Comparison of ENCODE assay signal across 19 cellular contexts in genomic region chr1:228349701-228350171, GRCh38. TPM values are rescaled to one million over a fixed set of nuclear protein-coding genes. Genes with fewer than 3 reads are reported as not detected.
A peak's percentile ranks its signal among the peaks of the same experiment; 100 is the strongest.
DNase-seq lines count a peak whose midpoint lies in the region; ATAC-seq and TF ChIP-seq lines count a peak whose summit lies in the region.
"Had no signal": no experiment of that assay in that cellular context is flagged by ENCODE, and none has a peak within 500 bp of the region (broad histone marks: within the 10 kb centered on the region; RNA-seq: fewer than 3 reads in every experiment).

No MANE protein-coding gene starts in this region.

- no peak for TF ChIP-seq CTCF in natural killer cell (IDR thresholded peaks at IDR 0.05)
- TF ChIP-seq CTCF in left ventricle myocardium inferior (IDR thresholded peaks at IDR 0.05; ENCODE audit: borderline replicate concordance): no peak
- TF ChIP-seq CTCF in ovary (IDR thresholded peaks at IDR 0.05): no peak

- H3K27ac Mint-ChIP-seq in natural killer cell treated with Interleukin-12 subunit alpha and Interleukin-12 subunit beta and Interleukin-15 and Interleukin-18, amount 100 ng/mL, for 72 hours: no peak overlapping the region
- no peak overlapping the region for H3K27ac Mint-ChIP-seq in natural killer cell
- H3K27ac Mint-ChIP-seq: activated CD4-positive, alpha-beta T cell treated with anti-CD3 and anti-CD28 coated beads, Interleukin-2, amount 10 ng/mL, durations not matched to agents 24 days and 14 days; dendritic cell treated with granulocyte-macrophage colony-stimulating factor and Interleukin-4, amounts not matched to agents 40 ng/mL and 50 ng/mL, for 4 days; HFFc6 had no signal

- H3K27me3 ChIP-seq in left ventricle myocardium inferior (ENCODE audit: low read depth): no peaks in the 10 kb centered on the region
- H3K27me3 ChIP-seq in ovary: no peaks in the 10 kb centered on the region
- no peaks in the 10 kb centered on the region for H3K27me3 ChIP-seq in Karpas-422 (ENCODE audit: low read length)
- H3K27me3 ChIP-seq: neural progenitor cell, upper lobe of right lung had no signal

- peak; percentile 51 for DNase-seq in natural killer cell treated with Interleukin-12 subunit alpha and Interleukin-12 subunit beta and Interleukin-15 and Interleukin-18, amount 100 ng/mL, for 72 hours (ENCODE audit: low spot score)
- DNase-seq in natural killer cell (no peak), left ventricle myocardium inferior (peak; percentile 7), ovary (peak; percentile 5 to 21 (median 10)), Karpas-422 (no peak), NCI-H2227 treated with DMSO at 0.1 percent for 48 hours (lab: John Stamatoyannopoulos, UW) (no peak)
- DNase-seq: activated CD4-positive, alpha-beta T cell treated with anti-CD3 and anti-CD28 coated beads, Interleukin-2, amount 10 ng/mL, durations not matched to agents 24 days and 14 days; activated gamma-delta T cell; amniotic stem cell; HFFc6; NCI-H187 treated with DMSO at 0.1 percent for 48 hours; NCI-H82; SIG-M5; upper lobe of right lung had no signal

- H3K27ac ChIP-seq in left ventricle myocardium inferior (replicated peaks) (peak overlapping the region; percentile 23), ovary (no peak overlapping the region), Karpas-422 (ENCODE audit: low read length) (no peak overlapping the region)
- H3K27ac ChIP-seq: C4-2B, KMS-11, neural progenitor cell, upper lobe of right lung had no signal

- no peaks in the 10 kb centered on the region for H3K4me1 Mint-ChIP-seq in natural killer cell treated with Interleukin-12 subunit alpha and Interleukin-12 subunit beta and Interleukin-15 and Interleukin-18, amount 100 ng/mL, for 72 hours (ENCODE audit: low read depth in 2 of 2)
- H3K4me1 Mint-ChIP-seq in natural killer cell: no peaks in the 10 kb centered on the region
- H3K4me1 Mint-ChIP-seq: activated CD4-positive, alpha-beta T cell treated with anti-CD3 and anti-CD28 coated beads, Interleukin-2, amount 10 ng/mL, durations not matched to agents 24 days and 14 days had no signal

- no peaks in the 10 kb centered on the region for H3K36me3 Mint-ChIP-seq in natural killer cell treated with Interleukin-12 subunit alpha and Interleukin-12 subunit beta and Interleukin-15 and Interleukin-18, amount 100 ng/mL, for 72 hours
- no peaks in the 10 kb centered on the region for H3K36me3 Mint-ChIP-seq in natural killer cell
- H3K36me3 Mint-ChIP-seq: neural progenitor cell had no signal

- peaks cover 27% of the 10 kb centered on the region for H3K4me1 ChIP-seq in left ventricle myocardium inferior
- no peaks in the 10 kb centered on the region for H3K4me1 ChIP-seq in ovary (ENCODE audit: insufficient read depth)
- H3K4me1 ChIP-seq in Karpas-422 (ENCODE audit: low read length): no peaks in the 10 kb centered on the region
- H3K4me1 ChIP-seq: neural progenitor cell, upper lobe of right lung had no signal

- no peak for ATAC-seq in natural killer cell treated with Interleukin-12 subunit alpha and Interleukin-12 subunit beta and Interleukin-15 and Interleukin-18, amount 100 ng/mL, for 72 hours
- ATAC-seq in natural killer cell: no peak
- no peak for ATAC-seq in SK-N-SH treated with all-trans-retinoic acid at 6 μM for 48 hours
- ATAC-seq: upper lobe of right lung had no signal

- no peaks in the 10 kb centered on the region for H3K27me3 Mint-ChIP-seq in natural killer cell treated with Interleukin-12 subunit alpha and Interleukin-12 subunit beta and Interleukin-15 and Interleukin-18, amount 100 ng/mL, for 72 hours
- H3K27me3 Mint-ChIP-seq in natural killer cell (ENCODE audit: low read depth in 2 of 2): no peaks in the 10 kb centered on the region
- H3K27me3 Mint-ChIP-seq: activated CD4-positive, alpha-beta T cell treated with anti-CD3 and anti-CD28 coated beads, Interleukin-2, amount 10 ng/mL, durations not matched to agents 24 days and 14 days; dendritic cell treated with granulocyte-macrophage colony-stimulating factor and Interleukin-4, amounts not matched to agents 40 ng/mL and 50 ng/mL, for 4 days had no signal

- TF ChIP-seq EP300 in ovary (IDR thresholded peaks at IDR 0.05): no peak

- H3K4me3 ChIP-seq in left ventricle myocardium inferior (no peak overlapping the region), ovary (no peak overlapping the region), Karpas-422 (ENCODE audit: low read length) (no peak overlapping the region)
- H3K4me3 ChIP-seq: neural progenitor cell, upper lobe of right lung had no signal

- peaks cover 47% of the 10 kb centered on the region for H3K36me3 ChIP-seq in left ventricle myocardium inferior
- no peaks in the 10 kb centered on the region for H3K36me3 ChIP-seq in ovary
- no peaks in the 10 kb centered on the region for H3K36me3 ChIP-seq in Karpas-422 (ENCODE audit: insufficient read depth, low read length)
- H3K36me3 ChIP-seq: neural progenitor cell, upper lobe of right lung had no signal

- H3K9me3 ChIP-seq in left ventricle myocardium inferior (replicated peaks): no peaks in the 10 kb centered on the region
- no peaks in the 10 kb centered on the region for H3K9me3 ChIP-seq in ovary
- H3K9me3 ChIP-seq in Karpas-422 (ENCODE audit: low read length): no peaks in the 10 kb centered on the region
- H3K9me3 ChIP-seq: upper lobe of right lung had no signal

- H3K9me2 ChIP-seq in Karpas-422 (replicated peaks; ENCODE audit: insufficient read depth, low read length): no peaks in the 10 kb centered on the region

- H3K9ac ChIP-seq in Karpas-422 (ENCODE audit: low read length): no peak overlapping the region
- H3K9ac ChIP-seq: KMS-11, neural progenitor cell had no signal

- no peaks in the 10 kb centered on the region for H3K9me3 Mint-ChIP-seq in natural killer cell treated with Interleukin-12 subunit alpha and Interleukin-12 subunit beta and Interleukin-15 and Interleukin-18, amount 100 ng/mL, for 72 hours
- no peaks in the 10 kb centered on the region for H3K9me3 Mint-ChIP-seq in natural killer cell
- H3K9me3 Mint-ChIP-seq: activated CD4-positive, alpha-beta T cell treated with anti-CD3 and anti-CD28 coated beads, Interleukin-2, amount 10 ng/mL, durations not matched to agents 24 days and 14 days; dendritic cell treated with granulocyte-macrophage colony-stimulating factor and Interleukin-4, amounts not matched to agents 40 ng/mL and 50 ng/mL, for 4 days; neural progenitor cell had no signal

- intact Hi-C loops in natural killer cell (cut with micrococcal nuclease): no loop called here
- intact Hi-C loops in left ventricle myocardium inferior (cut with micrococcal nuclease): no loop called here
- intact Hi-C loops in ovary (cut with DNase I): no loop called here

- no peaks in the 10 kb centered on the region for H3K79me2 ChIP-seq in Karpas-422 (ENCODE audit: low read length)

- no peak overlapping the region for H3K4me2 ChIP-seq in Karpas-422 (ENCODE audit: low read depth, low read length, poor library complexity, severe bottlenecking)
- H3K4me2 ChIP-seq: KMS-11, neural progenitor cell had no signal

- 85 to 91% (median 89%) methylated on average over 14 to 15 of the region's 15 CpGs for WGBS in ovary, 3 donors

- H3K4me3 Mint-ChIP-seq in natural killer cell treated with Interleukin-12 subunit alpha and Interleukin-12 subunit beta and Interleukin-15 and Interleukin-18, amount 100 ng/mL, for 72 hours: no peak overlapping the region
- H3K4me3 Mint-ChIP-seq in natural killer cell: no peak overlapping the region
- H3K4me3 Mint-ChIP-seq: activated CD4-positive, alpha-beta T cell treated with anti-CD3 and anti-CD28 coated beads, Interleukin-2, amount 10 ng/mL, durations not matched to agents 24 days and 14 days; dendritic cell treated with granulocyte-macrophage colony-stimulating factor and Interleukin-4, amounts not matched to agents 40 ng/mL and 50 ng/mL, for 4 days; HFFc6; neural progenitor cell had no signal

- no peak for TF ChIP-seq POLR2A in ovary (IDR thresholded peaks at IDR 0.05)

- H2AFZ ChIP-seq in Karpas-422 (ENCODE audit: low read length): no peak overlapping the region
- H2AFZ ChIP-seq: neural progenitor cell had no signal

- H4K20me1 ChIP-seq in Karpas-422 (ENCODE audit: insufficient read depth, low read depth, low read length): no peaks in the 10 kb centered on the region

TF ChIP-seq in SK-N-SH treated with all-trans-retinoic acid at 6 μM for 48 hours, 23 proteins besides CTCF, POLR2A, EP300 and RAD21:
- no peak for TF ChIP-seq POU6F1 (CRISPR knock-in tag; IDR thresholded peaks at IDR 0.05; ENCODE audit: borderline replicate concordance, low read depth)
- TF ChIP-seq ZNF70 (CRISPR knock-in tag; IDR thresholded peaks at IDR 0.05): no peak
- TF ChIP-seq TCF4 (CRISPR knock-in tag; IDR thresholded peaks at IDR 0.05; ENCODE audit: borderline replicate concordance): no peak
- TF ChIP-seq CSDC2 (CRISPR knock-in tag; IDR thresholded peaks at IDR 0.05): no peak
- TF ChIP-seq ZNF565 (CRISPR knock-in tag; conservative IDR thresholded peaks at IDR 0.05; ENCODE audit: low read depth): no peak
- TF ChIP-seq TOX (CRISPR knock-in tag; IDR thresholded peaks at IDR 0.05; ENCODE audit: borderline replicate concordance): no peak

RNA-seq across cellular contexts. Expression of gene TRIM11, which starts 56.9 kb away (rescaled TPM):
- total RNA-seq in natural killer cell treated with Interleukin-12 subunit alpha and Interleukin-12 subunit beta and Interleukin-15 and Interleukin-18, amount 100 ng/mL, for 72 hours: 10 to 100 TPM; 69.2 to 84.7 TPM
- total RNA-seq in natural killer cell (10 to 100 TPM; 65.1 to 91.4 (median 83.2) TPM), left ventricle myocardium inferior (6.2 TPM), ovary (10 to 100 TPM; 15.2 to 24.1 (median 20.0) TPM)
- polyA plus RNA-seq in ovary: 10 to 100 TPM in 1 of 2 donors, 1 to 10 TPM in 1; 2.4 to 10.3 TPM
- 27.7 and 39.5 TPM in 2 replicates for total RNA-seq in Karpas-422 (2014; rRNA removed; shearing (Covaris generic); ENCODE audit: low replicate concordance)

Comparison
In these comparisons a context has a peak if more than half of its experiments do, and no peak if none do; other contexts are left out.
1. DNase-seq: peak in natural killer cell treated with Interleukin-12 subunit alpha and Interleukin-12 subunit beta and Interleukin-15 and Interleukin-18, amount 100 ng/mL, for 72 hours (single experiment), left ventricle myocardium inferior (single experiment) and ovary (5 of 5); none in natural killer cell (single experiment), Karpas-422 (single experiment) and NCI-H2227 treated with DMSO at 0.1 percent for 48 hours (single experiment).